In the genomic region with DNA sequence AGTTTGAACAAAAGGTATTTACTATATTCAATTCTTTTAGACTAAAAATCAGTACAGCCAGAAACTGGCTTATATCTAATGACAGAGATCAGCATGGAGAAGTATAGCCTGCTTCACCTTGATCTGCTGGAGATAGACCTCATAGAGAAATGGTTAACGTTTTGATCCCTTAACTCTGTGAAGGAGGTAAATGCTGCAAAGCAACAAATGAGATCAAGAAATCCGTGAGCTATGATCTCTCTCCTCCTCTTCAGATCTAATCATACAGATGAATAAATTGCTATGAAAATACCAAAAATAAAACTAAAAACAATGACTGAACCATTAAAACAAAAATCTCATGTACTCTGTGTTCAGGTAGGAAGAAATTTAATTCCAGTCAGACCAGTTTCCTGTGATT, we compare ENCODE assay signal across 8 cellular contexts. TPM values are rescaled to one million over a fixed set of nuclear protein-coding genes. Genes with fewer than 3 reads are reported as not detected.
DNase-seq lines count a peak whose midpoint lies in the region; ATAC-seq and TF ChIP-seq lines count a peak whose summit lies in the region.

No MANE protein-coding gene starts in this region.

- no peaks in the 10 kb centered on the region for H3K9me2 ChIP-seq in PC-3 (replicated peaks; ENCODE audit: low read length)

- no peaks in the 10 kb centered on the region for H4K20me1 ChIP-seq in PC-3 (ENCODE audit: low read length)

- BruUV-seq in PC-3 (replicated peaks; lab: Mats Ljungman, UMichigan) = no TSS peak

- no peaks in the 10 kb centered on the region for H3K9me3 ChIP-seq in PC-3 (ENCODE audit: low read length)
- peaks cover 3% of the 10 kb centered on the region for H3K9me3 ChIP-seq in thoracic aorta

- no peaks in the 10 kb centered on the region for H3F3A ChIP-seq in PC-3 (ENCODE audit: low read length, unreplicated experiment)

- TF ChIP-seq CTCF in PC-3 (conservative IDR thresholded peaks at IDR 0.05; ENCODE audit: low read depth, low read length) = no peak
- TF ChIP-seq CTCF in thoracic aorta (IDR thresholded peaks at IDR 0.05) = no peak

- ATAC-seq in PC-3 = no peak
- ATAC-seq in thoracic aorta (ENCODE audit: insufficient number of reproducible peaks, low FRiP score, low read depth) = no peak
- ATAC-seq in HG02588 (IDR thresholded peaks at IDR 0.05; ENCODE audit: unreplicated experiment) = no peak

- H3K27ac Mint-ChIP-seq in activated naive CD4-positive, alpha-beta T cell treated with anti-CD3 and anti-CD28 coated beads, Interleukin-2, amount 10 ng/mL, durations not matched to agents 7 days and 5 days = peak overlapping the region; percentile 45
- H3K27ac Mint-ChIP-seq in activated T-helper 1 cell treated with anti-CD3 and anti-CD28 coated beads, Interleukin-12 subunit alpha, Interleukin-12 subunit beta, Interleukin-2, Interleukin-4 antibody, amounts not matched to agents 30 ng/mL and 10 ng/mL and 1 ng/mL, durations not matched to agents 14 hours and 24 hours and 36 hours = no peak overlapping the region

- peak overlapping the region; percentile 73; the same call in 1 of the 2 replicates for H2AFZ ChIP-seq in PC-3 (ENCODE audit: low read length)

- intact Hi-C loops in PC-3 (cut with micrococcal nuclease) = no loop called here
- intact Hi-C loops in activated T-helper 1 cell treated with anti-CD3 and anti-CD28 coated beads, Interleukin-12 subunit alpha, Interleukin-12 subunit beta, Interleukin-2, Interleukin-4 antibody, amounts not matched to agents 30 ng/mL and 10 ng/mL and 1 ng/mL, durations not matched to agents 14 hours and 24 hours and 36 hours (cut with micrococcal nuclease) = no loop called here

- H3K79me2 ChIP-seq in PC-3 (ENCODE audit: low read length) = no peaks in the 10 kb centered on the region

- no peaks in the 10 kb centered on the region for H3K27me3 ChIP-seq in PC-3 (ENCODE audit: low read length)
- no peaks in the 10 kb centered on the region for H3K27me3 ChIP-seq in thoracic aorta (replicated peaks; ENCODE audit: insufficient read depth)

- H3K27me3 Mint-ChIP-seq in activated naive CD4-positive, alpha-beta T cell treated with anti-CD3 and anti-CD28 coated beads, Interleukin-2, amount 10 ng/mL, durations not matched to agents 7 days and 5 days = no peaks in the 10 kb centered on the region
- peaks cover 12% of the 10 kb centered on the region for H3K27me3 Mint-ChIP-seq in activated T-helper 1 cell treated with anti-CD3 and anti-CD28 coated beads, Interleukin-12 subunit alpha, Interleukin-12 subunit beta, Interleukin-2, Interleukin-4 antibody, amounts not matched to agents 30 ng/mL and 10 ng/mL and 1 ng/mL, durations not matched to agents 14 hours and 24 hours and 36 hours (ENCODE audit: insufficient read depth)

- no peak for DNase-seq in activated naive CD4-positive, alpha-beta T cell treated with anti-CD3 and anti-CD28 coated beads, Interleukin-2, amount 10 ng/mL, durations not matched to agents 7 days and 5 days
- no peak for DNase-seq in activated naive CD4-positive, alpha-beta T cell treated with Interleukin-2 at 50 U/mL for 16 hours
- no peak for DNase-seq in PC-3
- DNase-seq in fibroblast of peridontal ligament (ENCODE audit: extremely low read depth) = peak; percentile 16
- no peak for DNase-seq in thoracic aorta (ENCODE audit: low spot score)
- DNase-seq in activated T-helper 1 cell treated with anti-CD3 and anti-CD28 coated beads, Interleukin-12 subunit alpha, Interleukin-12 subunit beta, Interleukin-2, Interleukin-4 antibody, amounts not matched to agents 30 ng/mL and 10 ng/mL and 1 ng/mL, durations not matched to agents 14 hours and 24 hours and 36 hours (ENCODE audit: low spot score) = no peak
- DNase-seq in GF-D8 (lab: John Stamatoyannopoulos, UW) = no peak

- no peaks in the 10 kb centered on the region for H3K9me3 Mint-ChIP-seq in activated naive CD4-positive, alpha-beta T cell treated with anti-CD3 and anti-CD28 coated beads, Interleukin-2, amount 10 ng/mL, durations not matched to agents 7 days and 5 days
- H3K9me3 Mint-ChIP-seq in activated T-helper 1 cell treated with anti-CD3 and anti-CD28 coated beads, Interleukin-12 subunit alpha, Interleukin-12 subunit beta, Interleukin-2, Interleukin-4 antibody, amounts not matched to agents 30 ng/mL and 10 ng/mL and 1 ng/mL, durations not matched to agents 14 hours and 24 hours and 36 hours = no peaks in the 10 kb centered on the region

- H3K36me3 ChIP-seq in PC-3 (ENCODE audit: low read depth, low read length) (no peaks in the 10 kb centered on the region), thoracic aorta (no peaks in the 10 kb centered on the region)

- H3K4me1 ChIP-seq in PC-3 (ENCODE audit: insufficient read depth, low read length) (no peaks in the 10 kb centered on the region; the same call in 1 of the 2 replicates), thoracic aorta (ENCODE audit: control insufficient read depth in 1 of 2, low read depth in 2 of 2) (no peaks in the 10 kb centered on the region)

- POLR2A ChIA-PET in PC-3 (lab: Charles Lee; ENCODE audit: unreplicated experiment) = no interaction called here

- no peaks in the 10 kb centered on the region for H3K36me3 Mint-ChIP-seq in activated naive CD4-positive, alpha-beta T cell treated with anti-CD3 and anti-CD28 coated beads, Interleukin-2, amount 10 ng/mL, durations not matched to agents 7 days and 5 days
- no peaks in the 10 kb centered on the region for H3K36me3 Mint-ChIP-seq in activated T-helper 1 cell treated with anti-CD3 and anti-CD28 coated beads, Interleukin-12 subunit alpha, Interleukin-12 subunit beta, Interleukin-2, Interleukin-4 antibody, amounts not matched to agents 30 ng/mL and 10 ng/mL and 1 ng/mL, durations not matched to agents 14 hours and 24 hours and 36 hours (ENCODE audit: low read depth)

- H3K4me3 ChIP-seq in PC-3 (ENCODE audit: low read length) = peak overlapping the region; percentile 69
- peak overlapping the region; percentile 67 for H3K4me3 ChIP-seq in thoracic aorta

- H3K4me1 Mint-ChIP-seq in activated naive CD4-positive, alpha-beta T cell treated with anti-CD3 and anti-CD28 coated beads, Interleukin-2, amount 10 ng/mL, durations not matched to agents 7 days and 5 days = peaks cover 11% of the 10 kb centered on the region
- H3K4me1 Mint-ChIP-seq in activated T-helper 1 cell treated with anti-CD3 and anti-CD28 coated beads, Interleukin-12 subunit alpha, Interleukin-12 subunit beta, Interleukin-2, Interleukin-4 antibody, amounts not matched to agents 30 ng/mL and 10 ng/mL and 1 ng/mL, durations not matched to agents 14 hours and 24 hours and 36 hours (ENCODE audit: low read depth) = no peaks in the 10 kb centered on the region

- H3K9ac ChIP-seq in PC-3 (ENCODE audit: low read length) = no peak overlapping the region

- no peak overlapping the region for H3K27ac ChIP-seq in PC-3 (ENCODE audit: low read length)
- H3K27ac ChIP-seq in thoracic aorta = no peak overlapping the region

- peak overlapping the region; percentile 18 for H3K4me3 Mint-ChIP-seq in activated naive CD4-positive, alpha-beta T cell treated with anti-CD3 and anti-CD28 coated beads, Interleukin-2, amount 10 ng/mL, durations not matched to agents 7 days and 5 days
- no peak overlapping the region for H3K4me3 Mint-ChIP-seq in activated T-helper 1 cell treated with anti-CD3 and anti-CD28 coated beads, Interleukin-12 subunit alpha, Interleukin-12 subunit beta, Interleukin-2, Interleukin-4 antibody, amounts not matched to agents 30 ng/mL and 10 ng/mL and 1 ng/mL, durations not matched to agents 14 hours and 24 hours and 36 hours

- H3K4me2 ChIP-seq in PC-3 (ENCODE audit: low read length) = peak overlapping the region; percentile 79

- CTCF ChIA-PET in activated naive CD4-positive, alpha-beta T cell treated with anti-CD3 and anti-CD28 coated beads, Interleukin-2, amount 10 ng/mL, durations not matched to agents 7 days and 5 days (lab: Charles Lee) = no interaction called here
- CTCF ChIA-PET in PC-3 (lab: Charles Lee) = no interaction called here

RNA-seq across cellular contexts. Expression of gene KLHL14, which starts 42.8 kb away (rescaled TPM):
- not detected in 2 replicates for total RNA-seq in PC-3 (2014; rRNA removed)
- 1 to 10 TPM in 1 of 2 donors, not detected in 1; 1.3 TPM for total RNA-seq in thoracic aorta
- total RNA-seq in activated T-helper 1 cell treated with anti-CD3 and anti-CD28 coated beads, Interleukin-12 subunit alpha, Interleukin-12 subunit beta, Interleukin-2, Interleukin-4 antibody, amounts not matched to agents 30 ng/mL and 10 ng/mL and 1 ng/mL, durations not matched to agents 14 hours and 24 hours and 36 hours = not detected in 2 replicates
